ENCODE assay signal across 28 cellular contexts in the genomic region with DNA sequence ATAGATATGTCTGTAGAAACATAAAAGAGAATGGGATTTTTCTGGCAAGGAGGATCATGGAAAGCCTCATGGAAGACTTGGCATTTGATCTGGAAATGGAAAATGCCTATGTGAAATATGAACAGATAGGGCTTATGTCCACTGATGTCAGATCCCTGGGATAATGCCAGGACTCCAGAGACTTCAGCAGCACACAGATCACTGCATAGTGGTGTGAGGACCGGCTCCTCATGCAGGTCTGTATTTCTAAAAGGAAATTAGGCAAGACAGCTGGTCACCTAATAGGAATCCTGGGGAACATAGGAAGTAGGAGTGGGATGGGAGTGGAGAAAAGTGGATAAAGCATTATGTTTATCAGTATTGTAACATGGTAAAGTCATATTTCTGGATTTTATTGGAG. TPM values are rescaled to one million over a fixed set of nuclear protein-coding genes. Genes with fewer than 3 reads are reported as not detected.
A peak's percentile ranks its signal among the peaks of the same experiment; 100 is the strongest.
DNase-seq lines count a peak whose midpoint lies in the region; ATAC-seq and TF ChIP-seq lines count a peak whose summit lies in the region.
"Had no signal": no experiment of that assay in that cellular context is flagged by ENCODE, and none has a peak within 500 bp of the region (broad histone marks: within the 10 kb centered on the region; RNA-seq: fewer than 3 reads in every experiment).

No MANE protein-coding gene starts in this region.

- H3K4me1 Mint-ChIP-seq in CD8-positive, alpha-beta memory T cell = no peaks in the 10 kb centered on the region
- H3K4me1 Mint-ChIP-seq: activated CD4-positive, alpha-beta T cell treated with anti-CD3 and anti-CD28 coated beads, Interleukin-2, amount 10 ng/mL, durations not matched to agents 24 days and 14 days; activated naive CD4-positive, alpha-beta T cell treated with anti-CD3 and anti-CD28 coated beads, Interleukin-2, amount 50 U/mL, for 24 hours; WTC11 had no signal

- DNase-seq in EL (peak; percentile 38), RWPE2 (ENCODE audit: low spot score) (no peak), caudate nucleus (lab: John Stamatoyannopoulos, UW) (no peak), T-helper 1 cell (no peak), activated gamma-delta T cell treated with Interleukin-2 at 50 U/mL for 16 hours (no peak), D341Med (ENCODE audit: low spot score) (no peak)
- DNase-seq in CD8-positive, alpha-beta memory T cell = no peak
- DNase-seq: activated CD4-positive, alpha-beta T cell treated with anti-CD3 and anti-CD28 coated beads, Interleukin-2, amount 10 ng/mL, durations not matched to agents 24 days and 14 days; activated CD8-positive, alpha-beta memory T cell treated with anti-CD3 and anti-CD28 coated beads for 24 hours; activated T-cell treated with anti-CD3 and anti-CD28 coated beads for 4 hours; aorta; DMS153; GDM1; NCI-H1436 treated with DMSO at 0.1 percent for 48 hours; PC-9; psoas muscle; Right ventricle myocardium superior; sigmoid colon; stimulated activated CD4-positive, alpha-beta T cell treated with anti-CD3 and anti-CD28 coated beads, Interleukin-12 subunit alpha, Interleukin-12 subunit beta, amount 100 ng/mL, for 4 hours; stimulated activated CD4-positive, alpha-beta T cell treated with anti-CD3 and anti-CD28 coated beads, Interleukin-4, amount 100 ng/mL, for 1 hour; stomach; T1000; transverse colon had no signal

- H3K4me3 ChIP-seq in RWPE2 (ENCODE audit: severe bottlenecking) = no peak overlapping the region
- H3K4me3 ChIP-seq in CD8-positive, alpha-beta memory T cell (ENCODE audit: low read length) = no peak overlapping the region
- H3K4me3 ChIP-seq: PC-9, psoas muscle, sigmoid colon, stomach, transverse colon had no signal

- H3K27ac Mint-ChIP-seq in CD8-positive, alpha-beta memory T cell = no peak overlapping the region
- H3K27ac Mint-ChIP-seq: activated CD4-positive, alpha-beta T cell treated with anti-CD3 and anti-CD28 coated beads, Interleukin-2, amount 10 ng/mL, durations not matched to agents 24 days and 14 days; activated naive CD4-positive, alpha-beta T cell treated with anti-CD3 and anti-CD28 coated beads, Interleukin-2, amount 50 U/mL, for 24 hours; activated T-helper 2 cell treated with anti-CD3 and anti-CD28 coated beads, Interferon-gamma antibody, Interleukin-2, Interleukin-4, amounts not matched to agents 10 μg/mL and 5 μg/mL and 100 μg/mL, durations not matched to agents 14 hours and 24 hours and 36 hours; mesothelial cell of epicardium; WTC11 had no signal

- H3K36me3 Mint-ChIP-seq in CD8-positive, alpha-beta memory T cell = peaks cover 0 to 9% (median 4%) of the 10 kb centered on the region in 3 donors

- peaks cover 9% of the 10 kb centered on the region for H3K9me3 ChIP-seq in RWPE2 (ENCODE audit: severe bottlenecking)
- H3K9me3 ChIP-seq in CD8-positive, alpha-beta memory T cell (ENCODE audit: low read length) = no peaks in the 10 kb centered on the region

- no peak for TF ChIP-seq CTCF in RWPE2 (IDR thresholded peaks at IDR 0.05; ENCODE audit: poor library complexity, severe bottlenecking)

- H3K27ac ChIP-seq in RWPE2 (ENCODE audit: poor library complexity, severe bottlenecking) (peak overlapping the region; percentile 95), caudate nucleus (ENCODE audit: low read depth, low read length) (peak overlapping the region; percentile 4), layer of hippocampus (ENCODE audit: low read depth, low read length) (peak overlapping the region; percentile 67)
- H3K27ac ChIP-seq in CD8-positive, alpha-beta memory T cell (ENCODE audit: low read depth, low read length) = no peak overlapping the region
- H3K27ac ChIP-seq: PC-9, psoas muscle, sigmoid colon, stomach, transverse colon had no signal

- H3K27me3 Mint-ChIP-seq in CD8-positive, alpha-beta memory T cell = peaks cover 5 to 10% of the 10 kb centered on the region in 2 donors
- H3K27me3 Mint-ChIP-seq: activated naive CD4-positive, alpha-beta T cell treated with anti-CD3 and anti-CD28 coated beads, Interleukin-2, amount 50 U/mL, for 24 hours had no signal

- H3K27me3 ChIP-seq in RWPE2 (ENCODE audit: insufficient read depth, poor library complexity, severe bottlenecking) = no peaks in the 10 kb centered on the region
- H3K27me3 ChIP-seq in layer of hippocampus (ENCODE audit: control insufficient read depth, insufficient read depth, low read length) = no peaks in the 10 kb centered on the region
- no peaks in the 10 kb centered on the region for H3K27me3 ChIP-seq in CD8-positive, alpha-beta memory T cell (ENCODE audit: insufficient read depth, low read length, poor library complexity, severe bottlenecking)
- H3K27me3 ChIP-seq: sigmoid colon, stomach, transverse colon had no signal

- H3K4me3 Mint-ChIP-seq in CD8-positive, alpha-beta memory T cell = no peak overlapping the region
- H3K4me3 Mint-ChIP-seq: activated CD4-positive, alpha-beta T cell treated with anti-CD3 and anti-CD28 coated beads, Interleukin-2, amount 10 ng/mL, durations not matched to agents 24 days and 14 days; activated naive CD4-positive, alpha-beta T cell treated with anti-CD3 and anti-CD28 coated beads, Interleukin-2, amount 50 U/mL, for 24 hours; mesothelial cell of epicardium; WTC11 had no signal

- POLR2A ChIA-PET in CD8-positive, alpha-beta memory T cell (lab: Charles Lee) = no interaction called here

- CTCF ChIA-PET in CD8-positive, alpha-beta memory T cell (lab: Charles Lee) = no interaction called here

- peaks cover 4 to 24% (median 21%) of the 10 kb centered on the region in 5 donors for H3K9me3 Mint-ChIP-seq in CD8-positive, alpha-beta memory T cell
- H3K9me3 Mint-ChIP-seq: activated CD4-positive, alpha-beta T cell treated with anti-CD3 and anti-CD28 coated beads, Interleukin-2, amount 10 ng/mL, durations not matched to agents 24 days and 14 days; activated naive CD4-positive, alpha-beta T cell treated with anti-CD3 and anti-CD28 coated beads, Interleukin-2, amount 50 U/mL, for 24 hours; activated T-helper 2 cell treated with anti-CD3 and anti-CD28 coated beads, Interferon-gamma antibody, Interleukin-2, Interleukin-4, amounts not matched to agents 10 μg/mL and 5 μg/mL and 100 μg/mL, durations not matched to agents 14 hours and 24 hours and 36 hours had no signal

- H3K4me1 ChIP-seq in RWPE2 (ENCODE audit: insufficient read depth, poor library complexity, severe bottlenecking) = peaks cover 36% of the 10 kb centered on the region
- no peaks in the 10 kb centered on the region for H3K4me1 ChIP-seq in CD8-positive, alpha-beta memory T cell (ENCODE audit: insufficient read depth, low read length)
- H3K4me1 ChIP-seq: psoas muscle, transverse colon had no signal

- peaks cover 35% of the 10 kb centered on the region for H3K36me3 ChIP-seq in RWPE2 (ENCODE audit: low read depth)
- no peaks in the 10 kb centered on the region for H3K36me3 ChIP-seq in CD8-positive, alpha-beta memory T cell (ENCODE audit: insufficient read depth, low read length)
- H3K36me3 ChIP-seq: sigmoid colon, stomach, transverse colon had no signal

- 0 out of 3 replicates have a peak, but pooled peaks have one; percentile 26 for ATAC-seq in RWPE2 (ENCODE audit: low read depth)
- ATAC-seq: psoas muscle, WTC11 had no signal

RNA-seq across cellular contexts. Expression of gene IPO9, which starts 56.8 kb away (rescaled TPM):
- 10 to 100 TPM; 65.2 to 71.2 TPM for total RNA-seq in CD8-positive, alpha-beta memory T cell
- 27.8 TPM for polyA plus RNA-seq in CD8-positive, alpha-beta memory T cell
